ENCODE assay signal across 8 cellular contexts in genomic region chr19:17512574-17512939, GRCh38. TPM values are rescaled to one million over a fixed set of nuclear protein-coding genes. Genes with fewer than 3 reads are reported as not detected.
DNase-seq lines count a peak whose midpoint lies in the region; ATAC-seq and TF ChIP-seq lines count a peak whose summit lies in the region.

No MANE protein-coding gene starts in this region.

- H3K27ac ChIP-seq in left lung = peak overlapping the region; percentile 98 to 99
- H3K27ac ChIP-seq in thyroid gland = peak overlapping the region; percentile 97 to 99 (median 98)

- peak overlapping the region; percentile 91 for H3K4me3 Mint-ChIP-seq in activated T-cell treated with anti-CD3 and anti-CD28 coated beads, Interleukin-2, amount 50 U/mL, for 4 hours
- peak overlapping the region; percentile 99 for H3K4me3 Mint-ChIP-seq in activated naive CD8-positive, alpha-beta T cell treated with anti-CD3 and anti-CD28 coated beads, Interleukin-2, amount 50 U/mL, for 24 hours

- TF ChIP-seq POLR2A in thyroid gland (IDR thresholded peaks at IDR 0.05) = no peak

- peaks cover 29% of the 10 kb centered on the region for H3K4me1 Mint-ChIP-seq in activated T-cell treated with anti-CD3 and anti-CD28 coated beads, Interleukin-2, amount 50 U/mL, for 4 hours (ENCODE audit: low read depth)
- H3K4me1 Mint-ChIP-seq in activated naive CD8-positive, alpha-beta T cell treated with anti-CD3 and anti-CD28 coated beads, Interleukin-2, amount 50 U/mL, for 24 hours = peaks cover 42% of the 10 kb centered on the region

- no peaks in the 10 kb centered on the region for H3K27me3 Mint-ChIP-seq in activated T-cell treated with anti-CD3 and anti-CD28 coated beads, Interleukin-2, amount 50 U/mL, for 4 hours (ENCODE audit: low read depth)
- H3K27me3 Mint-ChIP-seq in activated naive CD8-positive, alpha-beta T cell treated with anti-CD3 and anti-CD28 coated beads, Interleukin-2, amount 50 U/mL, for 24 hours = no peaks in the 10 kb centered on the region

- 57 to 61% methylated on average over 6 to 8 of the region's 9 CpGs for WGBS in thyroid gland, 2 donors

- no peak for DNase-seq in activated T-cell treated with anti-CD3 and anti-CD28 coated beads, Interleukin-2, amount 50 U/mL, for 4 hours
- no peak for DNase-seq in activated T-cell treated with anti-CD3 and anti-CD28 coated beads, Interleukin-2, amount 50 U/mL, for 1 hour
- DNase-seq in activated naive CD8-positive, alpha-beta T cell treated with anti-CD3 and anti-CD28 coated beads, Interleukin-2, amount 50 U/mL, for 24 hours = no peak
- no peak for DNase-seq in left lung
- no peak for DNase-seq in thyroid gland
- DNase-seq in NCI-H526 (lab: John Stamatoyannopoulos, UW) = no peak
- no peak for DNase-seq in activated CD8-positive, alpha-beta memory T cell treated with anti-CD3 and anti-CD28 coated beads for 24 hours

- no peaks in the 10 kb centered on the region for H3K9me3 Mint-ChIP-seq in activated T-cell treated with anti-CD3 and anti-CD28 coated beads, Interleukin-2, amount 50 U/mL, for 4 hours
- no peaks in the 10 kb centered on the region for H3K9me3 Mint-ChIP-seq in activated naive CD8-positive, alpha-beta T cell treated with anti-CD3 and anti-CD28 coated beads, Interleukin-2, amount 50 U/mL, for 24 hours

- intact Hi-C loops in left lung (cut with DNase I) (no loop called here), thyroid gland (cut with DNase I) (loop anchor here (5.0 kb wide), 2 partner anchors 40 to 45 kb away; partner anchors contain the start of genes COLGALT1 and SLC27A1)

- ATAC-seq in activated T-cell treated with anti-CD3 and anti-CD28 coated beads, Interleukin-2, amount 50 U/mL, for 4 hours = no peak
- ATAC-seq in activated naive CD8-positive, alpha-beta T cell treated with anti-CD3 and anti-CD28 coated beads, Interleukin-2, amount 50 U/mL, for 24 hours = no peak
- ATAC-seq in left lung = no peak
- ATAC-seq in HG03280 (IDR thresholded peaks at IDR 0.05; ENCODE audit: unreplicated experiment) = no peak

- no peaks in the 10 kb centered on the region for H3K27me3 ChIP-seq in left lung
- H3K27me3 ChIP-seq in thyroid gland = no peaks in the 10 kb centered on the region

- H3K36me3 ChIP-seq in left lung (peaks cover 0 to 26% of the 10 kb centered on the region in 2 donors), thyroid gland (peaks cover 6 to 12% of the 10 kb centered on the region in 2 donors)

- H3K4me3 ChIP-seq in left lung (peak overlapping the region; percentile 88 to 93), thyroid gland (replicated peaks in 1 of 3) (peak overlapping the region; percentile 47 to 99 (median 97))

- H3K4me1 ChIP-seq in left lung = peaks cover 11 to 50% of the 10 kb centered on the region in 2 donors
- H3K4me1 ChIP-seq in thyroid gland = peaks cover 13 to 15% of the 10 kb centered on the region in 2 donors

- peaks cover 15% of the 10 kb centered on the region for H3K36me3 Mint-ChIP-seq in activated T-cell treated with anti-CD3 and anti-CD28 coated beads, Interleukin-2, amount 50 U/mL, for 4 hours (ENCODE audit: insufficient read depth)
- peaks cover 34% of the 10 kb centered on the region for H3K36me3 Mint-ChIP-seq in activated naive CD8-positive, alpha-beta T cell treated with anti-CD3 and anti-CD28 coated beads, Interleukin-2, amount 50 U/mL, for 24 hours (ENCODE audit: low read depth)

- peak overlapping the region; percentile 87 for H3K27ac Mint-ChIP-seq in activated naive CD8-positive, alpha-beta T cell treated with anti-CD3 and anti-CD28 coated beads, Interleukin-2, amount 50 U/mL, for 24 hours

- H3K9me3 ChIP-seq in left lung (peaks cover 0 to 8% of the 10 kb centered on the region in 2 donors), thyroid gland (no peaks in the 10 kb centered on the region)

- TF ChIP-seq CTCF in left lung (IDR thresholded peaks at IDR 0.05) (no peak), thyroid gland (IDR thresholded peaks at IDR 0.05) (no peak)

RNA-seq across cellular contexts. Expression of gene PGLS, which starts 1.1 kb away (rescaled TPM):
- total RNA-seq in activated T-cell treated with anti-CD3 and anti-CD28 coated beads, Interleukin-2, amount 50 U/mL, for 4 hours = 10 to 100 TPM; 59.4 to 61.6 (median 60.9) TPM
- total RNA-seq in left lung (10 to 100 TPM; 78.2 to 85.4 TPM), thyroid gland (100 to 1,000 TPM in 2 of 4 donors, 10 to 100 TPM in 2; 71.5 to 138 (median 97.7) TPM)

RNA-seq across cellular contexts. Expression of gene SLC27A1, which starts 42.2 kb away (rescaled TPM):
- 1 to 10 TPM; 1.5 to 2.1 (median 2.0) TPM for total RNA-seq in activated T-cell treated with anti-CD3 and anti-CD28 coated beads, Interleukin-2, amount 50 U/mL, for 4 hours
- total RNA-seq in left lung (10 to 100 TPM; 16.9 to 21.9 TPM), thyroid gland (10 to 100 TPM; 25.3 to 40.7 (median 28.1) TPM)

RNA-seq across cellular contexts. Expression of gene COLGALT1, which starts 42.9 kb away (rescaled TPM):
- 100 to 1,000 TPM; 121 to 148 (median 139) TPM for total RNA-seq in activated T-cell treated with anti-CD3 and anti-CD28 coated beads, Interleukin-2, amount 50 U/mL, for 4 hours
- total RNA-seq in left lung (100 to 1,000 TPM; 107 to 170 TPM), thyroid gland (10 to 100 TPM; 19.3 to 35.9 (median 33.0) TPM)

RNA-seq across cellular contexts. Expression of gene NXNL1, which starts 51.8 kb away (rescaled TPM):
- not detected for total RNA-seq in activated T-cell treated with anti-CD3 and anti-CD28 coated beads, Interleukin-2, amount 50 U/mL, for 4 hours
- total RNA-seq in left lung = not detected
- not detected for total RNA-seq in thyroid gland

Comparison
In these comparisons a context has a peak if more than half of its experiments do, and no peak if none do; other contexts are left out.
1. RNA of gene SLC27A1, which starts 42.2 kb away (total RNA-seq): 25.3 to 40.7 TPM in thyroid gland and 16.9 to 21.9 TPM in left lung; 1.5 to 2.1 TPM in activated T-cell treated with anti-CD3 and anti-CD28 coated beads, Interleukin-2, amount 50 U/mL, for 4 hours; every median in the first group is over 4 times any median in the second.